Comparison of ENCODE assay signal across 1 cellular context in the genomic region with DNA sequence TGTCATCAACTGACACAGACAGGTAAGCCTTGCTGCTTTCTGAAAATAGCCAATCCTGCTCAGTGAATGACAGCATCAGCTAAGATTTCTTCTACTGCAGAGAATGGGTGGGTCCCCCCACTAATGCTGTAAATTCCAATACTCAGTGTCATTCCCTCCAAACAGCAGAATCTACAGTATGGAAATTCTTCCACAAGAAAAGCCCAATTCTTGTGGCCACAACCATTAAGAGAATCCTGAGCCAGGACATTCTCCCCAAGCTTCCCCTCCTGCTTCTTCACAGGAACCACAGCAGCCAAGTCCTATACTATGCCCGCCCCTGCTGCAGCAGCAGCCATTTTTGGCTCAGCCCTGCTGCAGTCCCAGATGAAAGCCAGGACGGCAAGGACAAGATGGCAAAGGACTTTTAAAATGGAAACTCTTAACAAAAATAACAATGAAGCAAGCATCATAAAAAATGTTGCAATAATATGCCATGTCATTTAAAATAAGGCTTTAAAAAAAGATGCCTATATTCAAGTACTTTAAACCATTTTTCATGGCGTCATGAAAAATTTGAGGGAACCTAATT.
TF ChIP-seq lines count a peak whose summit lies in the region.

No MANE protein-coding gene starts in this region.

TF ChIP-seq in A549, 52 proteins besides CTCF, POLR2A, EP300 and RAD21 (continued from another document):
- TF ChIP-seq, protein P1, sequence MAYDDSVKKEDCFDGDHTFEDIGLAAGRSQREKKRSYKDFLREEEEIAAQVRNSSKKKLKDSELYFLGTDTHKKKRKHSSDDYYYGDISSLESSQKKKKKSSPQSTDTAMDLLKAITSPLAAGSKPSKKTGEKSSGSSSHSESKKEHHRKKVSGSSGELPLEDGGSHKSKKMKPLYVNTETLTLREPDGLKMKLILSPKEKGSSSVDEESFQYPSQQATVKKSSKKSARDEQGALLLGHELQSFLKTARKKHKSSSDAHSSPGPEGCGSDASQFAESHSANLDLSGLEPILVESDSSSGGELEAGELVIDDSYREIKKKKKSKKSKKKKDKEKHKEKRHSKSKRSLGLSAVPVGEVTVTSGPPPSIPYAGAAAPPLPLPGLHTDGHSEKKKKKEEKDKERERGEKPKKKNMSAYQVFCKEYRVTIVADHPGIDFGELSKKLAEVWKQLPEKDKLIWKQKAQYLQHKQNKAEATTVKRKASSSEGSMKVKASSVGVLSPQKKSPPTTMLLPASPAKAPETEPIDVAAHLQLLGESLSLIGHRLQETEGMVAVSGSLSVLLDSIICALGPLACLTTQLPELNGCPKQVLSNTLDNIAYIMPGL (CRISPR knock-in tag; IDR thresholded peaks at IDR 0.05; ENCODE audit: borderline replicate concordance), result no peak
- TF ChIP-seq RFX5 (IDR thresholded peaks at IDR 0.05) (no peak), NFE2L2 (conservative IDR thresholded peaks at IDR 0.05; ENCODE audit: low read length) (no peak), CBX2 (IDR thresholded peaks at IDR 0.05; ENCODE audit: borderline replicate concordance, low read depth) (no peak), JUNB (IDR thresholded peaks at IDR 0.05) (no peak), NPAS2 (CRISPR knock-in tag; IDR thresholded peaks at IDR 0.05; ENCODE audit: borderline replicate concordance) (no peak), KDM1A (IDR thresholded peaks at IDR 0.05; ENCODE audit: low read depth) (no peak), HOXB13 (CRISPR knock-in tag; IDR thresholded peaks at IDR 0.05; ENCODE audit: low read depth) (no peak), FOSL2 (IDR thresholded peaks at IDR 0.05) (no peak), FOSL2 (CRISPR knock-in tag; IDR thresholded peaks at IDR 0.05) (0 out of 2 replicates have a peak, but pooled peaks have one; percentile 5), FOXS1 (CRISPR knock-in tag; IDR thresholded peaks at IDR 0.05) (no peak), ATOH8 (CRISPR knock-in tag; IDR thresholded peaks at IDR 0.05; ENCODE audit: low read depth) (no peak), GATA3 (IDR thresholded peaks at IDR 0.05; ENCODE audit: borderline replicate concordance) (no peak), JUN (IDR thresholded peaks at IDR 0.05) (no peak), MYC (IDR thresholded peaks at IDR 0.05; ENCODE audit: borderline replicate concordance, low read length) (no peak), MAFK (IDR thresholded peaks at IDR 0.05; ENCODE audit: partially characterized antibody) (peak; percentile 50), HEYL (CRISPR knock-in tag; IDR thresholded peaks at IDR 0.05) (no peak), CEBPB (IDR thresholded peaks at IDR 0.05) (peak in 1 of 2 experiments; percentile 72; a peak in 2 of 4 replicates), RARB (CRISPR knock-in tag; IDR thresholded peaks at IDR 0.05) (no peak), POLR2AphosphoS2 (conservative IDR thresholded peaks at IDR 0.05; ENCODE audit: low read length) (no peak), HOXB5 (CRISPR knock-in tag; IDR thresholded peaks at IDR 0.05) (no peak), EHF (CRISPR knock-in tag; IDR thresholded peaks at IDR 0.05) (no peak), TFCP2L1 (CRISPR knock-in tag; IDR thresholded peaks at IDR 0.05) (no peak)
- TF ChIP-seq, protein P2, sequence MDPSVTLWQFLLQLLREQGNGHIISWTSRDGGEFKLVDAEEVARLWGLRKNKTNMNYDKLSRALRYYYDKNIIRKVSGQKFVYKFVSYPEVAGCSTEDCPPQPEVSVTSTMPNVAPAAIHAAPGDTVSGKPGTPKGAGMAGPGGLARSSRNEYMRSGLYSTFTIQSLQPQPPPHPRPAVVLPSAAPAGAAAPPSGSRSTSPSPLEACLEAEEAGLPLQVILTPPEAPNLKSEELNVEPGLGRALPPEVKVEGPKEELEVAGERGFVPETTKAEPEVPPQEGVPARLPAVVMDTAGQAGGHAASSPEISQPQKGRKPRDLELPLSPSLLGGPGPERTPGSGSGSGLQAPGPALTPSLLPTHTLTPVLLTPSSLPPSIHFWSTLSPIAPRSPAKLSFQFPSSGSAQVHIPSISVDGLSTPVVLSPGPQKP (IDR thresholded peaks at IDR 0.05; ENCODE audit: low read depth, low read length), result no peak
